ENCODE assay signal across 26 cellular contexts in genomic region chr4:3498901-3499510, GRCh38. TPM values are rescaled to one million over a fixed set of nuclear protein-coding genes. Genes with fewer than 3 reads are reported as not detected.
A peak's percentile ranks its signal among the peaks of the same experiment; 100 is the strongest.
DNase-seq lines count a peak whose midpoint lies in the region; ATAC-seq, FAIRE-seq and TF ChIP-seq lines count a peak whose summit lies in the region.
"Had no signal": no experiment of that assay in that cellular context is flagged by ENCODE, and none has a peak within 500 bp of the region (broad histone marks: within the 10 kb centered on the region; RNA-seq: fewer than 3 reads in every experiment).

No MANE protein-coding gene starts in this region.

- DNase-seq in NCI-H345 (lab: John Stamatoyannopoulos, UW), result peak; percentile 56
- no peak for DNase-seq in NCI-H345 treated with DMSO at 0.1 percent for 48 hours (lab: John Stamatoyannopoulos, UW; ENCODE audit: unreplicated experiment)
- DNase-seq in HepG2 (ENCODE audit: low spot score), result no peak
- DNase-seq in right lobe of liver, result no peak
- peak in 2 of 4 experiments; percentile 71 to 72 for DNase-seq in K562 (ENCODE audit: extremely low read depth in 1 of 4, low spot score in 3 of 4)
- no peak for DNase-seq in DMS53 treated with DMSO at 0.1 percent for 48 hours (lab: John Stamatoyannopoulos, UW; ENCODE audit: unreplicated experiment)
- DNase-seq: Caco-2; CD4-positive, CD25-positive, alpha-beta regulatory T cell; DMS 273 treated with DMSO at 0.1 percent for 48 hours; DND-41; H7; HFFc6; MG63; NCI-H1048; NCI-H1436 treated with DMSO at 0.1 percent for 48 hours; NCI-H2081 treated with DMSO at 0.1 percent for 48 hours; NCI-H446; NCI-H69; Peyer's patch had no signal

- POLR2A ChIA-PET in HepG2 (lab: Yijun Ruan, JAX), result no interaction called here
- POLR2A ChIA-PET in K562 (lab: Yijun Ruan, JAX), result interaction anchor here (0.6 to 0.8 kb wide), 2 partner anchors 370 to 465 kb away, joined by 3 to 4 read pairs; no protein-coding TSS in a partner anchor

- H3K79me2 ChIP-seq in HepG2 (ENCODE audit: insufficient read depth, low read length), result no peaks in the 10 kb centered on the region
- H3K79me2 ChIP-seq in K562 (ENCODE audit: control insufficient read depth, insufficient read depth, low read length), result no peaks in the 10 kb centered on the region

- no peak for TF ChIP-seq CTCF in HepG2 (CRISPR knock-in tag; IDR thresholded peaks at IDR 0.05)
- no peak for TF ChIP-seq CTCF in right lobe of liver (IDR thresholded peaks at IDR 0.05)
- TF ChIP-seq CTCF in K562 (IDR thresholded peaks at IDR 0.05 in 2 of 3, conservative IDR thresholded peaks at IDR 0.05 in 1 of 3; ENCODE audit: insufficient read depth in 2 of 3, low read depth in 1 of 3, low read length in 3 of 3), result no peak

- CTCF ChIA-PET in HepG2 (lab: Yijun Ruan, JAX; ENCODE audit: low intra/inter-chr PET ratio, low total read pairs) (no interaction called here), K562 (lab: Yijun Ruan, JAX; ENCODE audit: low intra/inter-chr PET ratio) (no interaction called here)

- H3K4me3 ChIP-seq in HepG2 (replicated peaks in 1 of 3; ENCODE audit: insufficient read depth in 1 of 3, low read depth in 2 of 3, low read length in 3 of 3) (no peak overlapping the region), right lobe of liver (no peak overlapping the region), K562 (no peak overlapping the region)
- H3K4me3 ChIP-seq: GM12878, MG63, Peyer's patch, SJSA1 had no signal

- H2AFZ ChIP-seq in HepG2 (ENCODE audit: low read length), result no peak overlapping the region
- H2AFZ ChIP-seq in K562 (ENCODE audit: low read depth, low read length), result no peak overlapping the region

- intact Hi-C loops in HepG2 (cut with micrococcal nuclease; ENCODE audit: unreplicated experiment), result no loop called here
- intact Hi-C loops in right lobe of liver (cut with DNase I), result no loop called here
- intact Hi-C loops in K562 (cut with micrococcal nuclease), result no loop called here

- H3K27me3 ChIP-seq in HepG2 (ENCODE audit: control insufficient read depth in 1 of 2, insufficient read depth in 2 of 2, low read length in 2 of 2) (peaks cover 8 to 21% of the 10 kb centered on the region in 2 experiments; a peak in 4 of 5 replicates), right lobe of liver (no peaks in the 10 kb centered on the region), K562 (ENCODE audit: control insufficient read depth in 2 of 2, insufficient read depth in 2 of 2, low read length in 2 of 2) (peaks cover 3 to 27% of the 10 kb centered on the region in 2 experiments; a peak in 4 of 5 replicates)
- H3K27me3 ChIP-seq: MG63, Peyer's patch, SJSA1 had no signal

- H4K20me1 ChIP-seq in HepG2 (ENCODE audit: insufficient read depth, low read length), result peaks cover 3% of the 10 kb centered on the region; the same call in 1 of the 2 replicates
- H4K20me1 ChIP-seq in K562 (replicated peaks; ENCODE audit: control insufficient read depth, insufficient read depth, low read length), result peaks cover 26% of the 10 kb centered on the region; the same call in 1 of the 2 replicates

- no peaks in the 10 kb centered on the region for H3K9me3 ChIP-seq in HepG2 (ENCODE audit: low read length)
- H3K9me3 ChIP-seq in right lobe of liver, result no peaks in the 10 kb centered on the region
- H3K9me3 ChIP-seq in K562 (replicated peaks; ENCODE audit: control insufficient read depth, insufficient read depth, low read depth, low read length), result no peaks in the 10 kb centered on the region
- H3K9me3 ChIP-seq: Caco-2, MG63, Peyer's patch, SJSA1 had no signal

- no peak for ATAC-seq in HepG2
- no peak for ATAC-seq in right lobe of liver
- peak; percentile 11; the same call in 2 of the 3 replicates for ATAC-seq in K562
- no peak for ATAC-seq in HG02642 (IDR thresholded peaks at IDR 0.05; ENCODE audit: poor library complexity, unreplicated experiment)
- ATAC-seq: GM12878 had no signal

- in situ Hi-C loops in HepG2 (cut with HindIII; ENCODE audit: extremely low pct_ligation_motif_present, low pct_unique_long_range_greater_than_20kb) (no loop called here), K562 (cut with MboI) (no loop called here)

- no peak for TF ChIP-seq EP300 in HepG2 (IDR thresholded peaks at IDR 0.05; ENCODE audit: low read depth in 2 of 2, low read length in 2 of 2)
- TF ChIP-seq EP300 in HepG2 (CRISPR knock-in tag; IDR thresholded peaks at IDR 0.05; ENCODE audit: borderline replicate concordance), result no peak
- no peak for TF ChIP-seq EP300 in K562 (IDR thresholded peaks at IDR 0.05; ENCODE audit: low read length)

- H3K27ac ChIP-seq in HepG2 (ENCODE audit: extremely low read length, insufficient read depth, low read length), result no peak overlapping the region
- H3K27ac ChIP-seq in right lobe of liver, result no peak overlapping the region
- H3K27ac ChIP-seq in K562 (ENCODE audit: extremely low read depth, low read depth, low read length), result no peak overlapping the region
- H3K27ac ChIP-seq: Peyer's patch, SJSA1 had no signal

- H3K4me1 ChIP-seq in HepG2 (ENCODE audit: insufficient read depth, low read length) (peaks cover 24% of the 10 kb centered on the region), right lobe of liver (no peaks in the 10 kb centered on the region), K562 (replicated peaks in 1 of 2; ENCODE audit: control insufficient read depth in 2 of 2, insufficient read depth in 2 of 2, low read length in 2 of 2) (peaks cover 0 to 71% of the 10 kb centered on the region in 2 experiments; a peak in 2 of 5 replicates)
- H3K4me1 ChIP-seq: Peyer's patch, SJSA1 had no signal

- no peak for TF ChIP-seq POLR2A in HepG2 (IDR thresholded peaks at IDR 0.05; ENCODE audit: insufficient read depth in 1 of 2, low read depth in 2 of 2, low read length in 2 of 2)
- no peak for TF ChIP-seq POLR2A in right lobe of liver (IDR thresholded peaks at IDR 0.05)
- no peak for TF ChIP-seq POLR2A in K562 (conservative IDR thresholded peaks at IDR 0.05)

- H3K36me3 ChIP-seq in HepG2 (replicated peaks in 1 of 2; ENCODE audit: control insufficient read depth in 1 of 2, insufficient read depth in 2 of 2, low read length in 2 of 2) (peaks cover 5 to 14% of the 10 kb centered on the region in 2 experiments; a peak in 3 of 5 replicates), right lobe of liver (peaks cover 0 to 3% (median 0%) of the 10 kb centered on the region in 4 donors), K562 (ENCODE audit: control insufficient read depth, insufficient read depth, low read length) (peaks cover 10% of the 10 kb centered on the region; the same call in 1 of the 3 replicates)
- H3K36me3 ChIP-seq: MG63, SJSA1 had no signal

- no peak for TF ChIP-seq RAD21 in HepG2 (CRISPR knock-in tag; IDR thresholded peaks at IDR 0.05)
- TF ChIP-seq RAD21 in K562 (CRISPR knock-in tag; conservative IDR thresholded peaks at IDR 0.05 in 1 of 2, IDR thresholded peaks at IDR 0.05 in 1 of 2), result no peak

- H3K9ac ChIP-seq in HepG2 (ENCODE audit: insufficient read depth, low read depth, low read length) (no peak overlapping the region), K562 (ENCODE audit: insufficient read depth in 1 of 2, low read depth in 2 of 2, low read length in 2 of 2) (no peak overlapping the region)

- H3K4me2 ChIP-seq in HepG2 (ENCODE audit: low read depth, low read length) (no peak overlapping the region), K562 (ENCODE audit: insufficient read depth, low read length) (no peak overlapping the region)

- no peak for FAIRE-seq in HepG2 (lab: Jason Lieb, UNC)
- FAIRE-seq in K562 (lab: Jason Lieb, UNC), result no peak
- FAIRE-seq: GM12878 had no signal

- no TSS peak for BruUV-seq in HepG2 (replicated peaks; lab: Mats Ljungman, UMichigan)
- no TSS peak for BruUV-seq in K562 (replicated peaks; lab: Mats Ljungman, UMichigan)

- no peaks in the 10 kb centered on the region for H3K9me1 ChIP-seq in K562 (ENCODE audit: control insufficient read depth, insufficient read depth, low read length)

- WGBS in HepG2 (ENCODE audit: low lambda C conversion rate), result 96% methylated on average over 12 of the region's 20 CpGs
- WGBS in right lobe of liver (ENCODE audit: insufficient coverage, low coverage, low lambda C conversion rate, missing lambda C conversion rate), result 84% methylated on average over 10 of the region's 20 CpGs
- WGBS in K562 (ENCODE audit: insufficient coverage, low coverage, missing lambda C conversion rate), result 53% methylated on average over 17 of the region's 20 CpGs

RNA-seq across cellular contexts. Expression of gene LRPAP1, which starts 33.2 kb away (rescaled TPM):
- total RNA-seq in HepG2 (2016; rRNA removed; fragmentation: Illumina TruSeq; extraction: Trizol), result 81.5 and 191 TPM in 2 replicates
- 13.6 and 13.8 TPM in 2 replicates for total RNA-seq in HepG2 (2016; cell fraction: cytosol; rRNA removed; fragmentation: Illumina TruSeq; extraction: Trizol; ENCODE audit: low read depth)
- total RNA-seq in HepG2 (2016; cell fraction: insoluble cytoplasmic fraction; rRNA removed; fragmentation: Illumina TruSeq; extraction: Trizol), result 74.4 and 198 TPM in 2 replicates
- total RNA-seq in HepG2 (2016; cell fraction: membrane; rRNA removed; fragmentation: Illumina TruSeq; extraction: Trizol), result 21.2 and 25.2 TPM in 2 replicates
- 143 and 170 TPM in 2 replicates for total RNA-seq in HepG2 (2016; cell fraction: nucleus; rRNA removed; fragmentation: Illumina TruSeq; extraction: Trizol)
- 153 and 176 TPM in 2 replicates for polyA plus RNA-seq in HepG2 (2011; rRNA removed)
- polyA plus RNA-seq in HepG2 (2011; cell fraction: cytosol; rRNA removed), result 149 and 180 TPM in 2 replicates
- 95.3 and 103 TPM in 2 replicates for polyA plus RNA-seq in HepG2 (2011; cell fraction: nucleus; rRNA removed)
- 118 TPM in 2 replicates for polyA plus RNA-seq in HepG2 (2012)
- polyA plus RNA-seq in HepG2 (2016; cell fraction: cytosol; fragmentation: Illumina TruSeq; extraction: Trizol; ENCODE audit: low read depth), result 23.9 and 25.8 TPM in 2 replicates
- polyA plus RNA-seq in HepG2 (2016; cell fraction: insoluble cytoplasmic fraction; fragmentation: Illumina TruSeq; extraction: Trizol; ENCODE audit: low read depth), result 64.4 and 77.4 TPM in 2 replicates
- 25.2 and 31.6 TPM in 2 replicates for polyA plus RNA-seq in HepG2 (2016; cell fraction: membrane; fragmentation: Illumina TruSeq; extraction: Trizol; ENCODE audit: low read depth)
- 270 and 284 TPM in 2 replicates for polyA plus RNA-seq in HepG2 (2016; cell fraction: nucleus; fragmentation: Illumina TruSeq; extraction: Trizol; ENCODE audit: insufficient read depth, low read depth)
- polyA minus RNA-seq in HepG2 (2011; rRNA and poly(A)+ RNA removed; ENCODE audit: low replicate concordance), result 32.2 and 52.3 TPM in 2 replicates
- polyA minus RNA-seq in HepG2 (2011; cell fraction: cytosol; rRNA and poly(A)+ RNA removed), result 53.1 and 54.6 TPM in 2 replicates
- polyA minus RNA-seq in HepG2 (2011; cell fraction: nucleus; rRNA and poly(A)+ RNA removed), result 24.3 and 25.0 TPM in 2 replicates
- 100 to 1,000 TPM in 1 of 6 experiments, 10 to 100 TPM in 5; 63.4 to 108 (median 85.3) TPM for total RNA-seq in right lobe of liver
- 44.0 and 98.8 TPM in 2 replicates for total RNA-seq in K562 (2011; cell fraction: chromatin; rRNA removed; ENCODE audit: low replicate concordance)
- total RNA-seq in K562 (2011; cell fraction: nucleolus; rRNA removed), result 76.2 and 78.7 TPM in 2 replicates
- 43.0 and 46.3 TPM in 2 replicates for total RNA-seq in K562 (2011; cell fraction: nucleoplasm; rRNA removed)
- 73.5 and 105 TPM in 2 replicates for total RNA-seq in K562 (2014; rRNA removed)
- total RNA-seq in K562 (2014; rRNA removed; fragmentation: Illumina TruSeq; extraction: Trizol), result 18.7 and 24.6 TPM in 2 replicates
- total RNA-seq in K562 (2015; rRNA removed; fragmentation: Illumina TruSeq; extraction: Trizol), result 41.8 and 49.7 TPM in 2 replicates
- total RNA-seq in K562 (2021), result 72.0 and 75.5 TPM in 2 replicates
- 43.6 and 45.0 TPM in 2 replicates for polyA plus RNA-seq in K562 (2011; rRNA removed)
- 28.1 and 40.4 TPM in 2 replicates for polyA plus RNA-seq in K562 (2011; cell fraction: cytosol; rRNA removed)
- polyA plus RNA-seq in K562 (2011; cell fraction: nucleus; rRNA removed), result 33.7 and 47.1 TPM in 2 replicates
- polyA plus RNA-seq in K562 (2012), result 70.2 and 113 TPM in 2 replicates
- 33.1 and 55.4 TPM in 2 replicates for polyA plus RNA-seq in K562 (2014; fragmentation: Illumina TruSeq; extraction: Trizol)
- 1 to 10 TPM; 1.1 to 6.1 TPM for polyA plus RNA-seq in K562 (2014; fragmentation: Nextera tagmentation; extraction: Ambion mirVana)
- 57.7 and 69.9 TPM in 2 replicates for polyA plus RNA-seq in K562 (2014; rRNA removed)
- polyA minus RNA-seq in K562 (2011; rRNA and poly(A)+ RNA removed), result 23.0 and 26.5 TPM in 2 replicates
- polyA minus RNA-seq in K562 (2011; cell fraction: cytosol; rRNA and poly(A)+ RNA removed), result 19.7 and 31.3 TPM in 2 replicates
- polyA minus RNA-seq in K562 (2011; cell fraction: nucleus; rRNA and poly(A)+ RNA removed), result 17.9 and 19.5 TPM in 2 replicates

RNA-seq across cellular contexts. Expression of gene DOK7, which starts 35.9 kb away (rescaled TPM):
- total RNA-seq in HepG2 (2016; rRNA removed; fragmentation: Illumina TruSeq; extraction: Trizol), result 0.07 TPM in 1 of 2 replicates, not detected in the other
- total RNA-seq in HepG2 (2016; cell fraction: cytosol; rRNA removed; fragmentation: Illumina TruSeq; extraction: Trizol; ENCODE audit: low read depth), result not detected in 2 replicates
- 0.04 TPM in 1 of 2 replicates, not detected in the other for total RNA-seq in HepG2 (2016; cell fraction: insoluble cytoplasmic fraction; rRNA removed; fragmentation: Illumina TruSeq; extraction: Trizol)
- 0.06 TPM in 1 of 2 replicates, not detected in the other for total RNA-seq in HepG2 (2016; cell fraction: membrane; rRNA removed; fragmentation: Illumina TruSeq; extraction: Trizol)
- total RNA-seq in HepG2 (2016; cell fraction: nucleus; rRNA removed; fragmentation: Illumina TruSeq; extraction: Trizol), result not detected in 2 replicates
- polyA plus RNA-seq in HepG2 (2011; rRNA removed), result 0.03 and 0.05 TPM in 2 replicates
- 0.05 and 0.08 TPM in 2 replicates for polyA plus RNA-seq in HepG2 (2011; cell fraction: cytosol; rRNA removed)
- 0.26 and 0.32 TPM in 2 replicates for polyA plus RNA-seq in HepG2 (2011; cell fraction: nucleus; rRNA removed)
- polyA plus RNA-seq in HepG2 (2012), result not detected in 2 replicates
- not detected in 2 replicates for polyA plus RNA-seq in HepG2 (2016; cell fraction: cytosol; fragmentation: Illumina TruSeq; extraction: Trizol; ENCODE audit: low read depth)
- 0.19 TPM in 1 of 2 replicates, not detected in the other for polyA plus RNA-seq in HepG2 (2016; cell fraction: insoluble cytoplasmic fraction; fragmentation: Illumina TruSeq; extraction: Trizol; ENCODE audit: low read depth)
- not detected in 2 replicates for polyA plus RNA-seq in HepG2 (2016; cell fraction: membrane; fragmentation: Illumina TruSeq; extraction: Trizol; ENCODE audit: low read depth)
- not detected in 2 replicates for polyA plus RNA-seq in HepG2 (2016; cell fraction: nucleus; fragmentation: Illumina TruSeq; extraction: Trizol; ENCODE audit: insufficient read depth, low read depth)
- polyA minus RNA-seq in HepG2 (2011; rRNA and poly(A)+ RNA removed; ENCODE audit: low replicate concordance), result 0.38 TPM in 1 of 2 replicates, not detected in the other
- polyA minus RNA-seq in HepG2 (2011; cell fraction: cytosol; rRNA and poly(A)+ RNA removed), result not detected in 2 replicates
- polyA minus RNA-seq in HepG2 (2011; cell fraction: nucleus; rRNA and poly(A)+ RNA removed), result not detected in 2 replicates
- total RNA-seq in right lobe of liver, result 1 to 10 TPM in 4 of 6 experiments, under 1 TPM in 2; 0.73 to 2.4 (median 1.5) TPM
- not detected in 2 replicates for total RNA-seq in K562 (2011; cell fraction: chromatin; rRNA removed; ENCODE audit: low replicate concordance)
- total RNA-seq in K562 (2011; cell fraction: nucleolus; rRNA removed), result not detected in 2 replicates
- total RNA-seq in K562 (2011; cell fraction: nucleoplasm; rRNA removed), result not detected in 2 replicates
- total RNA-seq in K562 (2014; rRNA removed), result not detected in 2 replicates
- not detected in 2 replicates for total RNA-seq in K562 (2014; rRNA removed; fragmentation: Illumina TruSeq; extraction: Trizol)
- total RNA-seq in K562 (2015; rRNA removed; fragmentation: Illumina TruSeq; extraction: Trizol), result not detected in 2 replicates
- total RNA-seq in K562 (2021), result not detected in 2 replicates
- polyA plus RNA-seq in K562 (2011; rRNA removed), result not detected in 2 replicates
- polyA plus RNA-seq in K562 (2011; cell fraction: cytosol; rRNA removed), result not detected in 2 replicates
- polyA plus RNA-seq in K562 (2011; cell fraction: nucleus; rRNA removed), result not detected in 2 replicates
- polyA plus RNA-seq in K562 (2012), result not detected in 2 replicates
- not detected in 2 replicates for polyA plus RNA-seq in K562 (2014; fragmentation: Illumina TruSeq; extraction: Trizol)
- not detected for polyA plus RNA-seq in K562 (2014; fragmentation: Nextera tagmentation; extraction: Ambion mirVana)
- polyA plus RNA-seq in K562 (2014; rRNA removed), result not detected in 2 replicates
- not detected in 2 replicates for polyA minus RNA-seq in K562 (2011; rRNA and poly(A)+ RNA removed)
- not detected in 2 replicates for polyA minus RNA-seq in K562 (2011; cell fraction: cytosol; rRNA and poly(A)+ RNA removed)
- not detected in 2 replicates for polyA minus RNA-seq in K562 (2011; cell fraction: nucleus; rRNA and poly(A)+ RNA removed)
- total RNA-seq: A673; CD4-positive, CD25-positive, alpha-beta regulatory T cell; HFFc6; T-helper 1 cell treated with Interleukin-12 subunit alpha and Interleukin-12 subunit beta and Interleukin-4 antibody, amounts not matched to agents 30 ng/mL and 1 ng/mL, for 36 hours had no signal
- polyA plus RNA-seq: BJ had no signal

RNA-seq across cellular contexts. Expression of gene HGFAC, which starts 57.2 kb away (rescaled TPM):
- total RNA-seq in HepG2 (2016; rRNA removed; fragmentation: Illumina TruSeq; extraction: Trizol) (0.98 and 8.5 TPM in 2 replicates), right lobe of liver (100 to 1,000 TPM in 5 of 6 experiments, 10 to 100 TPM in 1; 73.9 to 176 (median 140) TPM), K562 (2014; rRNA removed) (not detected in 2 replicates), K562 (2014; rRNA removed; fragmentation: Illumina TruSeq; extraction: Trizol) (not detected in 2 replicates), K562 (2015; rRNA removed; fragmentation: Illumina TruSeq; extraction: Trizol) (not detected in 2 replicates), K562 (2021) (0.09 TPM in 1 of 2 replicates, not detected in the other)
- 1.8 and 1.9 TPM in 2 replicates for total RNA-seq in HepG2 (2016; cell fraction: cytosol; rRNA removed; fragmentation: Illumina TruSeq; extraction: Trizol; ENCODE audit: low read depth)
- 1.2 and 9.0 TPM in 2 replicates for total RNA-seq in HepG2 (2016; cell fraction: insoluble cytoplasmic fraction; rRNA removed; fragmentation: Illumina TruSeq; extraction: Trizol)
- 1.4 and 1.8 TPM in 2 replicates for total RNA-seq in HepG2 (2016; cell fraction: membrane; rRNA removed; fragmentation: Illumina TruSeq; extraction: Trizol)
- total RNA-seq in HepG2 (2016; cell fraction: nucleus; rRNA removed; fragmentation: Illumina TruSeq; extraction: Trizol), result 14.0 and 15.7 TPM in 2 replicates
- polyA plus RNA-seq in HepG2 (2011; rRNA removed) (63.6 and 107 TPM in 2 replicates), K562 (2011; rRNA removed) (not detected in 2 replicates), K562 (2014; fragmentation: Illumina TruSeq; extraction: Trizol) (not detected in 2 replicates), K562 (2014; fragmentation: Nextera tagmentation; extraction: Ambion mirVana) (not detected), K562 (2014; rRNA removed) (0.13 TPM in 1 of 2 replicates, not detected in the other)
- 8.9 and 16.3 TPM in 2 replicates for polyA plus RNA-seq in HepG2 (2011; cell fraction: cytosol; rRNA removed)
- 1,761 and 2,041 TPM in 2 replicates for polyA plus RNA-seq in HepG2 (2011; cell fraction: nucleus; rRNA removed)
- polyA plus RNA-seq in HepG2 (2012), result 31.4 and 46.5 TPM in 2 replicates
- polyA plus RNA-seq in HepG2 (2016; cell fraction: cytosol; fragmentation: Illumina TruSeq; extraction: Trizol; ENCODE audit: low read depth), result 1.9 and 2.1 TPM in 2 replicates
- 1.9 and 2.5 TPM in 2 replicates for polyA plus RNA-seq in HepG2 (2016; cell fraction: insoluble cytoplasmic fraction; fragmentation: Illumina TruSeq; extraction: Trizol; ENCODE audit: low read depth)
- polyA plus RNA-seq in HepG2 (2016; cell fraction: membrane; fragmentation: Illumina TruSeq; extraction: Trizol; ENCODE audit: low read depth), result 1.6 and 2.1 TPM in 2 replicates
- polyA plus RNA-seq in HepG2 (2016; cell fraction: nucleus; fragmentation: Illumina TruSeq; extraction: Trizol; ENCODE audit: insufficient read depth, low read depth), result 65.6 and 66.9 TPM in 2 replicates
- 15.4 TPM in 1 of 2 replicates, not detected in the other for polyA minus RNA-seq in HepG2 (2011; rRNA and poly(A)+ RNA removed; ENCODE audit: low replicate concordance)
- 5.8 and 5.9 TPM in 2 replicates for polyA minus RNA-seq in HepG2 (2011; cell fraction: cytosol; rRNA and poly(A)+ RNA removed)
- polyA minus RNA-seq in HepG2 (2011; cell fraction: nucleus; rRNA and poly(A)+ RNA removed), result 43.4 and 57.3 TPM in 2 replicates
- not detected in 2 replicates for total RNA-seq in K562 (2011; cell fraction: chromatin; rRNA removed; ENCODE audit: low replicate concordance)
- not detected in 2 replicates for total RNA-seq in K562 (2011; cell fraction: nucleolus; rRNA removed)
- not detected in 2 replicates for total RNA-seq in K562 (2011; cell fraction: nucleoplasm; rRNA removed)
- not detected in 2 replicates for polyA plus RNA-seq in K562 (2011; cell fraction: cytosol; rRNA removed)
- polyA plus RNA-seq in K562 (2011; cell fraction: nucleus; rRNA removed), result 0.15 and 0.53 TPM in 2 replicates
- not detected in 2 replicates for polyA plus RNA-seq in K562 (2012)
- polyA minus RNA-seq in K562 (2011; rRNA and poly(A)+ RNA removed), result not detected in 2 replicates
- not detected in 2 replicates for polyA minus RNA-seq in K562 (2011; cell fraction: cytosol; rRNA and poly(A)+ RNA removed)
- polyA minus RNA-seq in K562 (2011; cell fraction: nucleus; rRNA and poly(A)+ RNA removed), result not detected in 2 replicates
- total RNA-seq: CD4-positive, CD25-positive, alpha-beta regulatory T cell; OCI-LY7; Peyer's patch; T-helper 1 cell treated with Interleukin-12 subunit alpha and Interleukin-12 subunit beta and Interleukin-4 antibody, amounts not matched to agents 30 ng/mL and 1 ng/mL, for 36 hours had no signal
- polyA plus RNA-seq: BJ, GM12878 had no signal

Comparison
In these comparisons a context has a peak if more than half of its experiments do, and no peak if none do; other contexts are left out.
1. RNA of gene HGFAC, which starts 57.2 kb away (total RNA-seq): 73.9 to 176 TPM in right lobe of liver; 0.98 to 15.7 TPM in HepG2 and 0.09 TPM in K562; every median in the first group is over 4 times any median in the second.